ENCODE assay signal across 9 cellular contexts in the genomic region with DNA sequence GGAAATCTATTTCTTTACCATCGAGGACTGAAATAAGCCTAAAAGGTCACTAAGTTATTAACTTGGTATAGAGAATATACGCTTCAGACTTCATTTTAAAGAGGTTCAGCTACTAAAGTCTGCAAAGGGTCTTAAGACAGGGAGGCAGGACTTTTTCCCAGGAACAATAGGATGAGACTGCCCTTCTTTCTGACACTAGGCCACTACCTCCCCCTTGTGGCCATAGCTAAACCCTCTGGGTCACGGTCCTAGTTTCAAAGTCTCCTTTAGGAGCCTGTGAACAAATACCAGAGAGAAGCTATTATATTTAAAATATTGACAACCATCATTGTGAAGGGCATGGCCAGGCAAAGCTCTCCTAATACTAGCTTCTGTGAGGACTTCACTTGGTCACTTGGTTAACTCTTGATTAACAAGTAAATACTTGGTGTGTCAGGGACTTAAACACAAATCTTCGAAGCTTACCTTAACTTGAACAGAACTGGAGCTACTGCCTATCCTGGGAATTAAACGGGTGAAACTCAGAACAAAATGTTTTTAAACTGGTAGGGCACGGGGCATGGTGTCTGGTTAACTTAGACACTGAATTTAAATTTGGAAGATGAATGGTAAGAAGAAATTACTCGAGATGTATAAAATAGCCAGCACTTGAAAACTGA.
DNase-seq lines count a peak whose midpoint lies in the region; ATAC-seq, FAIRE-seq and TF ChIP-seq lines count a peak whose summit lies in the region.
"Had no signal": no experiment of that assay in that cellular context is flagged by ENCODE, and none has a peak within 500 bp of the region (broad histone marks: within the 10 kb centered on the region; RNA-seq: fewer than 3 reads in every experiment).

No MANE protein-coding gene starts in this region.

- peak; percentile 39 for DNase-seq in CD1c-positive myeloid dendritic cell (ENCODE audit: extremely low spot score)
- DNase-seq in NCI-H460 (ENCODE audit: extremely low read depth, low read depth): peak; percentile 41
- DNase-seq in breast epithelium (ENCODE audit: low spot score in 2 of 2): no peak
- peak; percentile 46 for DNase-seq in transverse colon
- DNase-seq in NK-92 (lab: John Stamatoyannopoulos, UW; ENCODE audit: unreplicated experiment): no peak

- in situ Hi-C loops in transverse colon (cut with MboI; ENCODE audit: low pct_ligation_motif_present in 1 of 4, low pct_unique_long_range_greater_than_20kb in 1 of 4, low sequenced_read_pairs in 3 of 4): loop anchor here in 3 of 4 donors (10.0 to 25.0 kb wide), 2 partner anchors 204 to 207 kb away; no protein-coding TSS in a partner anchor

- no peak for TF ChIP-seq POLR2A in breast epithelium (IDR thresholded peaks at IDR 0.05)
- no peak for TF ChIP-seq POLR2A in transverse colon (IDR thresholded peaks at IDR 0.05)

- FAIRE-seq in islet of Langerhans (lab: Jason Lieb, UNC): peak; percentile 21

- no peaks in the 10 kb centered on the region for H3K4me1 ChIP-seq in breast epithelium
- peaks cover 4 to 23% (median 14%) of the 10 kb centered on the region in 4 donors for H3K4me1 ChIP-seq in transverse colon

- 73 to 93% methylated on average over 3 to 7 of the region's 7 CpGs for WGBS in transverse colon (ENCODE audit: low coverage in 1 of 2), 2 donors

- TF ChIP-seq CTCF in GM12874 (IDR thresholded peaks at IDR 0.05; ENCODE audit: insufficient read depth, low read depth, low read length) (peak; percentile 68), breast epithelium (IDR thresholded peaks at IDR 0.05) (peak; percentile 19 to 57 (median 42)), transverse colon (IDR thresholded peaks at IDR 0.05) (peak; percentile 46 to 79 (median 75))

- H3K27me3 ChIP-seq in breast epithelium: no peaks in the 10 kb centered on the region
- H3K27me3 ChIP-seq in transverse colon: no peaks in the 10 kb centered on the region

- H3K4me3 ChIP-seq in breast epithelium (no peak overlapping the region), transverse colon (no peak overlapping the region)

- H3K36me3 ChIP-seq in breast epithelium (no peaks in the 10 kb centered on the region), transverse colon (peaks cover 0 to 7% (median 2%) of the 10 kb centered on the region in 4 donors)

- TF ChIP-seq EP300 in transverse colon (IDR thresholded peaks at IDR 0.05; ENCODE audit: low read depth): no peak

- ATAC-seq in GM18909 (IDR thresholded peaks at IDR 0.05; ENCODE audit: poor library complexity, unreplicated experiment): no peak
- ATAC-seq: T-cell had no signal

- H3K27ac ChIP-seq in breast epithelium (no peak overlapping the region), transverse colon (no peak overlapping the region)

- intact Hi-C loops in breast epithelium (cut with DNase I; ENCODE audit: low total_unique reads): no loop called here
- intact Hi-C loops in transverse colon (cut with DNase I; ENCODE audit: low total_unique reads): loop anchor here (10.0 kb wide), 1 partner anchor 206 kb away; no protein-coding TSS in a partner anchor

- H3K9me3 ChIP-seq in breast epithelium (no peaks in the 10 kb centered on the region), transverse colon (no peaks in the 10 kb centered on the region)

Comparison
In these comparisons a context has a peak if more than half of its experiments do, and no peak if none do; other contexts are left out.
1. DNase-seq: peak in CD1c-positive myeloid dendritic cell (single experiment), NCI-H460 (single experiment) and transverse colon (single experiment); none in breast epithelium (0 of 2) and NK-92 (single experiment).
2. Peak in every context shown above with its lines, with median percentiles within 50 percentile points of each other: CTCF ChIP-seq.